ENCODE assay signal across 8 cellular contexts in the genomic region with DNA sequence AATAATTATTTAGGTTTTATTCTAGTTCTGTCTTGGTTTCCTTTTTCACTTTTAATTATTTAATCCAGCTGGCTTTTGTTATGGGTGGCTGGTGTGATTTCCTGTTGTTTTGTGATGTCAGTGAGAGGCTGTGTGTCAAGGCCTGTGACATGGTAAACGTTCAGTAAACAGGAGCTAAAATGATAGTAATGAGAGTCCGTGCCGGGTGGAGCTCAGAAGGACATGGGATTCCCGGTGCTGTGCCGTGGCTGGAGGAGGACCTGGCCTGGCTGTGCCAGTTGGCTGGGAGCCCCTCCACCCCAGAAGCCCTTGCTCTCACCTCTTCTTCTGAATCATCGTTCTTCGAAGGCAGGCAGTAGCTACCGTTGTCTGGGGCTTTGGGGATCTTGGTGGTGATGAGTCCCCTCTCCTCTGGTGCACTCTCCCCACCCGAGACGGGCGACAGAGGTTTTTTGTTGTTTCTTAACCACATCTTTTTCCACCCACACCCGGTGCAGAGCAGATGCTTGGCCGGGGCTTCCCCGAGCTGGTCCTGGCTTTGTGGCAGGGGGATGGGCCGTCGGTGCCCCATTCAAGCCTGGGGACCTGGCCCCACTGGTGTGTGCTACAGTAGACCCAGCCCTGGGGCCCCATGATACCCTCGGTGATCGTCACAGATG. TPM values are rescaled to one million over a fixed set of nuclear protein-coding genes. Genes with fewer than 3 reads are reported as not detected.
DNase-seq lines count a peak whose midpoint lies in the region; ATAC-seq and TF ChIP-seq lines count a peak whose summit lies in the region.

No MANE protein-coding gene starts in this region.

- no peak for TF ChIP-seq CTCF in foreskin keratinocyte (conservative IDR thresholded peaks at IDR 0.05)

- DNase-seq in T-helper 2 cell (peak; percentile 53 to 97 (median 78)), astrocyte of the hippocampus (ENCODE audit: low read depth, low spot score) (peak; percentile 69), left lobe of liver (ENCODE audit: low spot score) (peak; percentile 86), foreskin keratinocyte (no peak), NCI-H1105 (lab: John Stamatoyannopoulos, UW) (no peak)
- DNase-seq in stimulated activated CD8-positive, alpha-beta memory T cell treated with anti-CD3 and anti-CD28 coated beads, Interleukin-12 subunit alpha, Interleukin-12 subunit beta, amount 100 ng/mL, for 24 hours (ENCODE audit: extremely low read depth) = peak; percentile 65

- no peaks in the 10 kb centered on the region for H3K27me3 ChIP-seq in foreskin keratinocyte

- peak; percentile 58 for ATAC-seq in HG03159 (IDR thresholded peaks at IDR 0.05; ENCODE audit: unreplicated experiment)
- peak; percentile 65 for ATAC-seq in left lobe of liver
- no peak for ATAC-seq in foreskin keratinocyte

- TF ChIP-seq POLR2A in GM19099 (IDR thresholded peaks at IDR 0.05; ENCODE audit: extremely low read depth, insufficient read length, low read depth) = peak; percentile 32

- no peak overlapping the region for H3K27ac ChIP-seq in foreskin keratinocyte

- peaks cover 15% of the 10 kb centered on the region for H3K4me1 ChIP-seq in foreskin keratinocyte

RNA-seq across cellular contexts. Expression of a gene that starts 29.1 kb away (rescaled TPM):
- total RNA-seq in left lobe of liver (11.7 TPM), foreskin keratinocyte (12.2 and 15.1 TPM in 2 replicates)
- 5.9 and 7.7 TPM in 2 replicates for polyA plus RNA-seq in foreskin keratinocyte

Comparison
In these comparisons a context has a peak if more than half of its experiments do, and no peak if none do; other contexts are left out.
1. DNase-seq: peak in T-helper 2 cell (5 of 5), astrocyte of the hippocampus (single experiment), left lobe of liver (single experiment) and stimulated activated CD8-positive, alpha-beta memory T cell treated with anti-CD3 and anti-CD28 coated beads, Interleukin-12 subunit alpha, Interleukin-12 subunit beta, amount 100 ng/mL, for 24 hours (single experiment); none in foreskin keratinocyte (0 of 2) and NCI-H1105 (single experiment).